In genomic region chr2:72579595-72580180, GRCh38 we compare ENCODE assay signal across 8 cellular contexts.
DNase-seq lines count a peak whose midpoint lies in the region; ATAC-seq, FAIRE-seq and TF ChIP-seq lines count a peak whose summit lies in the region.

No MANE protein-coding gene starts in this region.

- CTCF ChIA-PET in CD4-positive, alpha-beta T cell (lab: Charles Lee) = interaction anchor here (0.5 to 1.3 kb wide), 4 partner anchors 193 to 1032 kb away, joined by 3 to 11 read pairs (median 3); no protein-coding TSS in a partner anchor

- no peak overlapping the region for H3K27ac Mint-ChIP-seq in CD4-positive, alpha-beta T cell
- no peak overlapping the region for H3K27ac Mint-ChIP-seq in GM23338
- no peak overlapping the region for H3K27ac Mint-ChIP-seq in activated naive CD4-positive, alpha-beta T cell treated with anti-CD3 and anti-CD28 coated beads, Interleukin-2, amount 50 U/mL, for 72 hours

- no peak overlapping the region for H3K27ac ChIP-seq in CD4-positive, alpha-beta T cell (ENCODE audit: low read depth, low read length)
- no peak overlapping the region for H3K27ac ChIP-seq in GM23338 (ENCODE audit: low read depth)
- no peak overlapping the region for H3K27ac ChIP-seq in liver (ENCODE audit: low read depth in 1 of 2, low read length in 2 of 2)

- H3K4me3 ChIP-seq in GM23338 (no peak overlapping the region), bronchial epithelial cell (ENCODE audit: low read depth, low read length) (no peak overlapping the region), liver (ENCODE audit: low read depth in 1 of 3, low read length in 3 of 3) (no peak overlapping the region)

- TF ChIP-seq CTCF in CD4-positive, alpha-beta T cell (IDR thresholded peaks at IDR 0.05) = peak; percentile 70
- TF ChIP-seq CTCF in GM23338 (conservative IDR thresholded peaks at IDR 0.05; ENCODE audit: low read depth in 2 of 2) (peak in 1 of 2 experiments; percentile 90), bronchial epithelial cell (IDR thresholded peaks at IDR 0.05; ENCODE audit: insufficient read depth, low read length, severe bottlenecking) (peak; percentile 42), liver (IDR thresholded peaks at IDR 0.05; ENCODE audit: low read depth, low read length, missing input control) (peak; percentile 66)

- no peak overlapping the region for H3K4me3 Mint-ChIP-seq in CD4-positive, alpha-beta T cell
- no peak overlapping the region for H3K4me3 Mint-ChIP-seq in GM23338

- peaks cover 7% of the 10 kb centered on the region for H3K4me1 Mint-ChIP-seq in CD4-positive, alpha-beta T cell (ENCODE audit: low read depth)
- H3K4me1 Mint-ChIP-seq in GM23338 = no peaks in the 10 kb centered on the region; the same call in 2 of the 3 replicates

- 17% methylated on average over 1 of the region's 1 CpG for WGBS in liver

- H3K4me2 ChIP-seq in GM23338 = no peak overlapping the region

- POLR2A ChIA-PET in CD4-positive, alpha-beta T cell (lab: Charles Lee) = no interaction called here

- intact Hi-C loops in CD4-positive, alpha-beta T cell (cut with DNase I, micrococcal nuclease) = loop anchor here (1.0 to 2.0 kb wide), 2 partner anchors 656 to 1031 kb away; no protein-coding TSS in a partner anchor

- no peaks in the 10 kb centered on the region for H3K27me3 Mint-ChIP-seq in CD4-positive, alpha-beta T cell
- H3K27me3 Mint-ChIP-seq in GM23338 (ENCODE audit: insufficient read depth, low read depth, poor library complexity) = peaks cover 5% of the 10 kb centered on the region

- H3K9me2 ChIP-seq in GM23338 (ENCODE audit: insufficient read depth) = no peaks in the 10 kb centered on the region

- no peaks in the 10 kb centered on the region for H3K36me3 ChIP-seq in GM23338 (ENCODE audit: insufficient read depth)
- H3K36me3 ChIP-seq in bronchial epithelial cell (ENCODE audit: control insufficient read depth, insufficient read depth, low read length) = no peaks in the 10 kb centered on the region
- no peaks in the 10 kb centered on the region for H3K36me3 ChIP-seq in liver (ENCODE audit: control insufficient read depth in 4 of 4, insufficient read depth in 3 of 4, low read depth in 1 of 4, low read length in 3 of 4)

- TF ChIP-seq RAD21 in liver (IDR thresholded peaks at IDR 0.05) = peak; percentile 91 to 92

- H3K79me2 ChIP-seq in GM23338 (replicated peaks; ENCODE audit: insufficient read depth) = no peaks in the 10 kb centered on the region; the same call in 1 of the 2 replicates

- DNase-seq in CD4-positive, alpha-beta T cell = no peak
- DNase-seq in GM23338 (ENCODE audit: low spot score) (peak; percentile 76), NCI-H446 (lab: John Stamatoyannopoulos, UW) (peak; percentile 8 to 42), bronchial epithelial cell (ENCODE audit: low read depth) (peak; percentile 53), T-helper 9 cell (no peak), GM19238 (ENCODE audit: insufficient read length, low spot score) (no peak)
- no peak for DNase-seq in activated naive CD4-positive, alpha-beta T cell treated with anti-CD3 and anti-CD28 coated beads, Interleukin-2, amount 50 U/mL, for 72 hours (ENCODE audit: low spot score in 2 of 2)

- no peaks in the 10 kb centered on the region for H3K9me3 Mint-ChIP-seq in CD4-positive, alpha-beta T cell
- H3K9me3 Mint-ChIP-seq in GM23338 = no peaks in the 10 kb centered on the region
- no peaks in the 10 kb centered on the region for H3K9me3 Mint-ChIP-seq in activated naive CD4-positive, alpha-beta T cell treated with anti-CD3 and anti-CD28 coated beads, Interleukin-2, amount 50 U/mL, for 72 hours

- no peak for ATAC-seq in CD4-positive, alpha-beta T cell (ENCODE audit: poor library complexity)
- 0 out of 3 replicates have a peak, but pooled peaks have one; percentile 24 for ATAC-seq in GM23338
- ATAC-seq in activated naive CD4-positive, alpha-beta T cell treated with anti-CD3 and anti-CD28 coated beads, Interleukin-2, amount 50 U/mL, for 72 hours = no peak

- no peak for FAIRE-seq in bronchial epithelial cell (lab: Jason Lieb, UNC)

- no peaks in the 10 kb centered on the region for H3K9me3 ChIP-seq in CD4-positive, alpha-beta T cell (ENCODE audit: control insufficient read depth, low read length)
- H3K9me3 ChIP-seq in liver (ENCODE audit: control insufficient read depth in 4 of 4, low read length in 3 of 4) = no peaks in the 10 kb centered on the region

- no peak overlapping the region for H2AFZ ChIP-seq in GM23338

- no peaks in the 10 kb centered on the region for H3K4me1 ChIP-seq in GM23338 (ENCODE audit: insufficient read depth)
- no peaks in the 10 kb centered on the region for H3K4me1 ChIP-seq in liver (ENCODE audit: control insufficient read depth in 4 of 4, insufficient read depth in 4 of 4, low read length in 3 of 4)

- no peak overlapping the region for H3K9ac ChIP-seq in liver (ENCODE audit: low read depth in 1 of 2, low read length in 2 of 2)

- H3F3A ChIP-seq in GM23338 (replicated peaks; ENCODE audit: low read depth) = no peaks in the 10 kb centered on the region

- no peaks in the 10 kb centered on the region for H3K36me3 Mint-ChIP-seq in CD4-positive, alpha-beta T cell (ENCODE audit: low read depth)
- no peaks in the 10 kb centered on the region for H3K36me3 Mint-ChIP-seq in GM23338 (ENCODE audit: low read depth)
- H3K36me3 Mint-ChIP-seq in activated naive CD4-positive, alpha-beta T cell treated with anti-CD3 and anti-CD28 coated beads, Interleukin-2, amount 50 U/mL, for 72 hours = no peaks in the 10 kb centered on the region

- H4K20me1 ChIP-seq in GM23338 (replicated peaks; ENCODE audit: insufficient read depth) = no peaks in the 10 kb centered on the region; the same call in 1 of the 2 replicates

- H3K27me3 ChIP-seq in CD4-positive, alpha-beta T cell (ENCODE audit: control insufficient read depth, insufficient read depth, low read length) = no peaks in the 10 kb centered on the region
- H3K27me3 ChIP-seq in GM23338 (ENCODE audit: insufficient read depth) (no peaks in the 10 kb centered on the region), bronchial epithelial cell (ENCODE audit: control insufficient read depth, insufficient read depth, low read length) (no peaks in the 10 kb centered on the region), liver (ENCODE audit: control insufficient read depth in 4 of 4, insufficient read depth in 4 of 4, low read length in 3 of 4) (no peaks in the 10 kb centered on the region)

TF ChIP-seq in GM23338, 12 proteins besides CTCF, POLR2A, EP300 and RAD21 (continues in another document):
- TF ChIP-seq ZNF331 (CRISPR knock-in tag; IDR thresholded peaks at IDR 0.05; ENCODE audit: low read depth) = no peak

TF ChIP-seq in liver, 16 proteins besides CTCF, POLR2A, EP300 and RAD21:
- TF ChIP-seq NR2F2 (IDR thresholded peaks at IDR 0.05) (peak; percentile 40), HNF4A (conservative IDR thresholded peaks at IDR 0.05) (peak; percentile 18 to 48), EGR1 (IDR thresholded peaks at IDR 0.05; ENCODE audit: low read depth in 2 of 2) (no peak), ZBTB33 (IDR thresholded peaks at IDR 0.05) (no peak)

Comparison
In these comparisons a context has a peak if more than half of its experiments do, and no peak if none do; other contexts are left out.
1. DNase-seq: peak in GM23338 (single experiment), NCI-H446 (2 of 2) and bronchial epithelial cell (single experiment); none in CD4-positive, alpha-beta T cell (0 of 10), T-helper 9 cell (single experiment), GM19238 (single experiment) and activated naive CD4-positive, alpha-beta T cell treated with anti-CD3 and anti-CD28 coated beads, Interleukin-2, amount 50 U/mL, for 72 hours (0 of 2).